18 cellular contexts compared by ENCODE assay signal in the genomic region with DNA sequence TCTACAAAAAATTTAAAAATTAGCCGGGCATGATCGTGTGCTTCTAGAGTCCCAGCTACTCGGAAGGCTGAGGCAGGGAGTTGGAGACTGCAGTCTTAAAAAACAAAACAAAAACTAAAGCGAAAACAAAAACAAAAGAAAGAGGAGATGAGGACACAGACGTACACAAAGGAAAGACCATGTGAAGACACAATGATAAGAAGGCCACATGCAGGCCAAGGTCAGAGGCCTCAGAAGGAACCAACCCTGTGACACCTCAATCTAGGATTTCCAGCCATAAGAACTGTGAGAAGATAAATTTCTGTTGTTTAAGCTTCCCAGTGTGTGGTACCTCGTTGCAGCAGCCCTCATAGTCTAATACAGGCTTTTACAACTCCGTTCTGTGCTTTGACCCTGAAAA.
"Had no signal": no experiment of that assay in that cellular context is flagged by ENCODE, and none has a peak within 500 bp of the region (broad histone marks: within the 10 kb centered on the region; RNA-seq: fewer than 3 reads in every experiment).

No MANE protein-coding gene starts in this region.

- H3K4me3 ChIP-seq: MG63 had no signal

- DNase-seq: activated CD4-positive, alpha-beta memory T cell treated with anti-CD3 and anti-CD28 coated beads, Interleukin-2, amount 10 ng/mL, durations not matched to agents 7 days and 5 days; activated CD4-positive, alpha-beta T cell treated with anti-CD3 and anti-CD28 coated beads, Interleukin-2, amount 50 U/mL, for 1 hour; activated CD4-positive, CD25-positive, alpha-beta regulatory T cell; activated gamma-delta T cell; activated naive CD8-positive, alpha-beta T cell treated with anti-CD3 and anti-CD28 coated beads for 36 hours; activated T-cell treated with anti-CD3 and anti-CD28 coated beads for 4 hours; NCI-H1092 treated with DMSO at 0.1 percent for 48 hours; NCI-H1417 treated with DMSO at 0.1 percent for 48 hours; NCI-H1694; NCI-H2029; NCI-H2107; NCI-H345; NCI-H510A; NCI-H69; NK-92 treated with Interleukin-12 subunit alpha and Interleukin-12 subunit beta, amount 100 ng/mL, for 24 hours; SHP77 had no signal

- H3K36me3 ChIP-seq: MG63 had no signal

- H3K27ac ChIP-seq: VCaP had no signal

- H3K27me3 ChIP-seq: MG63 had no signal

- H3K9me3 ChIP-seq: MG63 had no signal
